Comparison of ENCODE assay signal across 10 cellular contexts in genomic region chr10:71371750-71372166, GRCh38. TPM values are rescaled to one million over a fixed set of nuclear protein-coding genes. Genes with fewer than 3 reads are reported as not detected.
A peak's percentile ranks its signal among the peaks of the same experiment; 100 is the strongest.
DNase-seq lines count a peak whose midpoint lies in the region; ATAC-seq and TF ChIP-seq lines count a peak whose summit lies in the region.
"Had no signal": no experiment of that assay in that cellular context is flagged by ENCODE, and none has a peak within 500 bp of the region (broad histone marks: within the 10 kb centered on the region; RNA-seq: fewer than 3 reads in every experiment).

No MANE protein-coding gene starts in this region.

- BruUV-seq in OCI-LY7 (replicated peaks; lab: Mats Ljungman, UMichigan): no TSS peak

- no peaks in the 10 kb centered on the region; the same call in 1 of the 2 replicates for H3K27me3 ChIP-seq in HAP-1 (ENCODE audit: low read depth)

- H3K27ac ChIP-seq in OCI-LY7 (ENCODE audit: low read depth, low read length, poor library complexity, severe bottlenecking): no peak overlapping the region

- H3K4me3 ChIP-seq in OCI-LY7 (ENCODE audit: low read depth, low read length, poor library complexity, severe bottlenecking) (no peak overlapping the region), HAP-1 (no peak overlapping the region)

- intact Hi-C loops in OCI-LY7 (cut with micrococcal nuclease; ENCODE audit: unreplicated experiment): no loop called here

- no peak overlapping the region for H3K4me2 ChIP-seq in OCI-LY7 (ENCODE audit: low read length)

- no peaks in the 10 kb centered on the region for H4K20me1 ChIP-seq in OCI-LY7 (ENCODE audit: insufficient read depth, low read length)

- POLR2A ChIA-PET in OCI-LY7 (lab: Charles Lee): interaction anchor here (1.7 kb wide), 1 partner anchor 51 kb away, joined by 3 read pairs; no protein-coding TSS in a partner anchor

- no peak for TF ChIP-seq CTCF in OCI-LY7 (conservative IDR thresholded peaks at IDR 0.05; ENCODE audit: low read length)

- ATAC-seq in GM18868 (IDR thresholded peaks at IDR 0.05; ENCODE audit: unreplicated experiment) (peak; percentile 51), HG02852 (IDR thresholded peaks at IDR 0.05; ENCODE audit: unreplicated experiment) (peak; percentile 50), HG03565 (IDR thresholded peaks at IDR 0.05; ENCODE audit: unreplicated experiment) (no peak)
- ATAC-seq: SK-N-SH treated with all-trans-retinoic acid at 6 μM for 48 hours had no signal

- H3K36me3 ChIP-seq in OCI-LY7 (ENCODE audit: insufficient read depth, low read length) (no peaks in the 10 kb centered on the region), HAP-1 (replicated peaks) (no peaks in the 10 kb centered on the region)

- peak; percentile 26 for DNase-seq in OCI-LY7 (ENCODE audit: low spot score)
- peak; percentile 71 for DNase-seq in pons (ENCODE audit: low spot score)
- DNase-seq in DMS53 treated with DMSO at 0.1 percent for 48 hours (lab: John Stamatoyannopoulos, UW; ENCODE audit: unreplicated experiment): no peak
- DNase-seq in HAP-1 (ENCODE audit: low spot score in 2 of 2): no peak
- DNase-seq: activated T-cell treated with anti-CD3 and anti-CD28 coated beads, Interleukin-2, amount 50 U/mL, for 24 hours; dermis blood vessel endothelial cell had no signal

- CTCF ChIA-PET in OCI-LY7 (lab: Charles Lee; ENCODE audit: unreplicated experiment): interaction anchor here (1.1 kb wide), 1 partner anchor 53 kb away, joined by 5 read pairs; the partner anchor contains the start of gene SLC29A3

- in situ Hi-C loops in HAP-1 (cut with MboI; ENCODE audit: low sequenced_read_pairs): no loop called here

- no peaks in the 10 kb centered on the region for H3K79me2 ChIP-seq in OCI-LY7 (ENCODE audit: insufficient read depth, low read depth, low read length)

- H3K4me1 ChIP-seq in OCI-LY7 (ENCODE audit: insufficient read depth, low read length, poor library complexity, severe bottlenecking) (peaks cover 54% of the 10 kb centered on the region), HAP-1 (no peaks in the 10 kb centered on the region)

- no peak overlapping the region; the same call in 1 of the 2 replicates for H2AFZ ChIP-seq in OCI-LY7 (ENCODE audit: low read length)

- H3K9me2 ChIP-seq in OCI-LY7 (ENCODE audit: insufficient read depth, low read length): no peaks in the 10 kb centered on the region

- H3K9me3 ChIP-seq in OCI-LY7 (ENCODE audit: low read length): no peaks in the 10 kb centered on the region
- H3K9me3 ChIP-seq in HAP-1: no peaks in the 10 kb centered on the region

RNA-seq across cellular contexts. Expression of gene CDH23, which starts 25.0 kb away (rescaled TPM):
- total RNA-seq in OCI-LY7 (2014; rRNA removed; shearing (Covaris generic)): 0.33 and 0.92 TPM in 2 replicates
- total RNA-seq in OCI-LY7 (2022): 8.1 and 9.9 TPM in 2 replicates

RNA-seq across cellular contexts. Expression of gene SLC29A3, which starts 52.7 kb away (rescaled TPM):
- 1.4 and 1.7 TPM in 2 replicates for total RNA-seq in OCI-LY7 (2014; rRNA removed; shearing (Covaris generic))
- total RNA-seq in OCI-LY7 (2022): 7.3 and 8.2 TPM in 2 replicates

Comparison
In these comparisons a context has a peak if more than half of its experiments do, and no peak if none do; other contexts are left out.
1. DNase-seq: peak in OCI-LY7 (single experiment) and pons (single experiment); none in DMS53 treated with DMSO at 0.1 percent for 48 hours (single experiment) and HAP-1 (0 of 2).